16 cellular contexts compared by ENCODE assay signal in genomic region chr10:7117806-7118674, GRCh38.
"Had no signal": no experiment of that assay in that cellular context is flagged by ENCODE, and none has a peak within 500 bp of the region (broad histone marks: within the 10 kb centered on the region; RNA-seq: fewer than 3 reads in every experiment).

No MANE protein-coding gene starts in this region.

- H3K9me3 Mint-ChIP-seq: activated CD4-positive, alpha-beta memory T cell treated with anti-CD3 and anti-CD28 coated beads for 36 hours; dendritic cell treated with granulocyte-macrophage colony-stimulating factor and Interleukin-4, amounts not matched to agents 40 ng/mL and 50 ng/mL, for 4 days; natural killer cell treated with Interleukin-12 subunit alpha and Interleukin-12 subunit beta and Interleukin-15 and Interleukin-18, amount 100 ng/mL, for 72 hours had no signal

- ATAC-seq: gastroesophageal sphincter; left cardiac atrium; natural killer cell treated with Interleukin-12 subunit alpha and Interleukin-12 subunit beta and Interleukin-15 and Interleukin-18, amount 100 ng/mL, for 72 hours had no signal

- H3K27ac Mint-ChIP-seq: activated CD4-positive, alpha-beta memory T cell treated with anti-CD3 and anti-CD28 coated beads for 36 hours; dendritic cell treated with granulocyte-macrophage colony-stimulating factor and Interleukin-4, amounts not matched to agents 40 ng/mL and 50 ng/mL, for 4 days had no signal

- H3K36me3 ChIP-seq: gastroesophageal sphincter, ovary, stomach, thyroid gland had no signal

- H3K4me3 Mint-ChIP-seq: activated CD4-positive, alpha-beta memory T cell treated with anti-CD3 and anti-CD28 coated beads for 36 hours; dendritic cell treated with granulocyte-macrophage colony-stimulating factor and Interleukin-4, amounts not matched to agents 40 ng/mL and 50 ng/mL, for 4 days; natural killer cell treated with Interleukin-12 subunit alpha and Interleukin-12 subunit beta and Interleukin-15 and Interleukin-18, amount 100 ng/mL, for 72 hours had no signal

- H3K9me3 ChIP-seq: gastroesophageal sphincter, ovary, stomach, thyroid gland had no signal

- H3K27me3 ChIP-seq: gastroesophageal sphincter, hepatocyte, ovary, stomach, thyroid gland had no signal

- DNase-seq: activated CD4-positive, alpha-beta memory T cell treated with anti-CD3 and anti-CD28 coated beads for 36 hours; activated CD4-positive, alpha-beta T cell treated with anti-CD3 and anti-CD28 coated beads for 1 hour; activated CD8-positive, alpha-beta memory T cell treated with anti-CD3 and anti-CD28 coated beads, Interleukin-2, amount 50 U/mL, for 4 hours; activated naive CD4-positive, alpha-beta T cell treated with Interleukin-2 at 50 U/mL for 16 hours; central memory CD4-positive, alpha-beta T cell; left cardiac atrium; ovary; stimulated activated CD4-positive, alpha-beta T cell treated with anti-CD3 and anti-CD28 coated beads, Interleukin-15, amount 100 ng/mL, for 24 hours; stimulated activated CD4-positive, alpha-beta T cell treated with anti-CD3 and anti-CD28 coated beads, Interleukin-4, amount 100 ng/mL, for 24 hours; stomach; T-helper 9 cell; thyroid gland had no signal

- H3K27ac ChIP-seq: gastroesophageal sphincter, hepatocyte, ovary, stomach, thyroid gland had no signal

- H3K4me3 ChIP-seq: gastroesophageal sphincter, hepatocyte, ovary, stomach, thyroid gland had no signal

- H3K36me3 Mint-ChIP-seq: activated CD4-positive, alpha-beta memory T cell treated with anti-CD3 and anti-CD28 coated beads for 36 hours; natural killer cell treated with Interleukin-12 subunit alpha and Interleukin-12 subunit beta and Interleukin-15 and Interleukin-18, amount 100 ng/mL, for 72 hours had no signal
